ENCODE assay signal across 16 cellular contexts in the genomic region with DNA sequence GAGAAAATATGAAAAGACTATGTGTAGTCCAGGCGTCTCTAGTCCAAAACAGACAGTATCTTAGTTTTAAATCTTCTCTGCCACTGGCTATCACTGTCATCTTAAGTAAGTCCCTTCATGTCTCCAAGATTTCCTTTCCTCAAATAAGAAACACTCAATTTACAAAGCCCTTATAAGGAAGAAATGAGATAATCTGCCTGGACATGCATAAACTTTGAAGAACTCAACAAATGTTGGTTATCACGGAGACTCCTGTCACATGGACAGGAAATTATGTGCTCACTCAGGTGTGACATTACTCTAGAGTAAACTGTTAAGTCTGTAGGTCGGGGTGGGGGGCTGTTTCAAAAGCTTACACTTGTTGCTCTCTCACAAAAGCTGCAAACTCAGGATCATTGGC.
DNase-seq lines count a peak whose midpoint lies in the region; ATAC-seq and TF ChIP-seq lines count a peak whose summit lies in the region.
"Had no signal": no experiment of that assay in that cellular context is flagged by ENCODE, and none has a peak within 500 bp of the region (broad histone marks: within the 10 kb centered on the region; RNA-seq: fewer than 3 reads in every experiment).

No MANE protein-coding gene starts in this region.

- H3K79me2 ChIP-seq in mammary epithelial cell (ENCODE audit: insufficient read depth, low read length): no peaks in the 10 kb centered on the region

- H3K9ac ChIP-seq in mammary epithelial cell (ENCODE audit: insufficient read depth, low read length): no peak overlapping the region

- no peak overlapping the region for H3K27ac ChIP-seq in mammary epithelial cell (ENCODE audit: insufficient read depth, low read depth, low read length)
- no peak overlapping the region for H3K27ac ChIP-seq in breast epithelium
- H3K27ac ChIP-seq in gastroesophageal sphincter: no peak overlapping the region
- H3K27ac ChIP-seq: 22Rv1, A549, C4-2B had no signal

- in situ Hi-C loops in mammary epithelial cell (cut with MboI; ENCODE audit: low sequenced_read_pairs in 2 of 2): no loop called here

- no peak overlapping the region for H3K27ac Mint-ChIP-seq in activated naive CD4-positive, alpha-beta T cell treated with anti-CD3 and anti-CD28 coated beads, Interleukin-2, amount 50 U/mL, for 72 hours
- H3K27ac Mint-ChIP-seq: CD4-positive, alpha-beta T cell; H9; IgD-negative memory B cell had no signal

- TF ChIP-seq CTCF in mammary epithelial cell (conservative IDR thresholded peaks at IDR 0.05 in 1 of 2, IDR thresholded peaks at IDR 0.05 in 1 of 2; ENCODE audit: extremely low read depth in 1 of 2, insufficient read depth in 1 of 2, low read depth in 1 of 2, low read length in 2 of 2): no peak
- TF ChIP-seq CTCF in breast epithelium (IDR thresholded peaks at IDR 0.05): no peak
- TF ChIP-seq CTCF in gastroesophageal sphincter (IDR thresholded peaks at IDR 0.05): no peak

- H3K9me3 ChIP-seq in mammary epithelial cell (replicated peaks; ENCODE audit: insufficient read depth, low read length) (no peaks in the 10 kb centered on the region), breast epithelium (no peaks in the 10 kb centered on the region), gastroesophageal sphincter (no peaks in the 10 kb centered on the region)
- H3K9me3 ChIP-seq: A549, Caco-2 had no signal

- H3K9me3 Mint-ChIP-seq in activated naive CD4-positive, alpha-beta T cell treated with anti-CD3 and anti-CD28 coated beads, Interleukin-2, amount 50 U/mL, for 72 hours: no peaks in the 10 kb centered on the region
- H3K9me3 Mint-ChIP-seq: CD4-positive, alpha-beta T cell; H9; IgD-negative memory B cell had no signal

- ATAC-seq in activated naive CD4-positive, alpha-beta T cell treated with anti-CD3 and anti-CD28 coated beads, Interleukin-2, amount 50 U/mL, for 72 hours: no peak
- no peak for ATAC-seq in GM19467 (IDR thresholded peaks at IDR 0.05; ENCODE audit: unreplicated experiment)
- no peak for ATAC-seq in gastroesophageal sphincter
- ATAC-seq: A549, HepG2 had no signal

- intact Hi-C loops in mammary epithelial cell (cut with micrococcal nuclease) (no loop called here), breast epithelium (cut with DNase I; ENCODE audit: low total_unique reads) (no loop called here)

- no peaks in the 10 kb centered on the region for H3K36me3 ChIP-seq in mammary epithelial cell (ENCODE audit: insufficient read depth, low read length)
- H3K36me3 ChIP-seq in breast epithelium: no peaks in the 10 kb centered on the region
- H3K36me3 ChIP-seq in gastroesophageal sphincter: no peaks in the 10 kb centered on the region

- H3K4me1 ChIP-seq in mammary epithelial cell (ENCODE audit: insufficient read depth, low read length) (no peaks in the 10 kb centered on the region), breast epithelium (no peaks in the 10 kb centered on the region), gastroesophageal sphincter (peaks cover 0 to 10% (median 0%) of the 10 kb centered on the region in 3 donors)
- H3K4me1 ChIP-seq: A549, Caco-2 had no signal

- H4K20me1 ChIP-seq in mammary epithelial cell (ENCODE audit: insufficient read depth, low read length): no peaks in the 10 kb centered on the region

- no TSS peak for BruUV-seq in mammary epithelial cell (replicated peaks; lab: Mats Ljungman, UMichigan)

- no peak for DNase-seq in mammary epithelial cell
- no peak for DNase-seq in breast epithelium (ENCODE audit: low spot score in 2 of 2)
- DNase-seq in left kidney (ENCODE audit: low read depth, low spot score): peak; percentile 30
- DNase-seq in renal cortical epithelial cell (ENCODE audit: low read depth): peak; percentile 26
- no peak for DNase-seq in activated naive CD4-positive, alpha-beta T cell treated with anti-CD3 and anti-CD28 coated beads, Interleukin-2, amount 50 U/mL, for 72 hours (ENCODE audit: low spot score in 2 of 2)
- DNase-seq: AML-193; Caco-2; CD4-positive, alpha-beta T cell; H9 had no signal

- H3K27me3 ChIP-seq in mammary epithelial cell (ENCODE audit: insufficient read depth, low read length) (no peaks in the 10 kb centered on the region), breast epithelium (no peaks in the 10 kb centered on the region), gastroesophageal sphincter (no peaks in the 10 kb centered on the region)

- CTCF ChIA-PET in mammary epithelial cell (lab: Charles Lee; ENCODE audit: low non-redundant PET): no interaction called here

- dilution Hi-C loops in mammary epithelial cell (cut with HindIII; ENCODE audit: low sequenced_read_pairs): no loop called here

- TF ChIP-seq POLR2A in breast epithelium (IDR thresholded peaks at IDR 0.05) (no peak), gastroesophageal sphincter (IDR thresholded peaks at IDR 0.05) (no peak)

- WGBS in mammary epithelial cell (ENCODE audit: low coverage, missing lambda C conversion rate): 15% methylated on average over 3 of the region's 3 CpGs
- WGBS in gastroesophageal sphincter (ENCODE audit: low coverage in 1 of 2), 2 donors: 84 to 86% methylated on average over 3 of the region's 3 CpGs

- no peaks in the 10 kb centered on the region for H3K36me3 Mint-ChIP-seq in activated naive CD4-positive, alpha-beta T cell treated with anti-CD3 and anti-CD28 coated beads, Interleukin-2, amount 50 U/mL, for 72 hours

- TF ChIP-seq EP300 in gastroesophageal sphincter (IDR thresholded peaks at IDR 0.05): no peak

- H3K4me2 ChIP-seq in mammary epithelial cell (ENCODE audit: insufficient read depth, low read depth, low read length): no peak overlapping the region
- H3K4me2 ChIP-seq: A549 had no signal

- H3K4me3 ChIP-seq in mammary epithelial cell (replicated peaks in 1 of 3; ENCODE audit: insufficient read depth in 1 of 3, low read depth in 2 of 3, low read length in 3 of 3): no peak overlapping the region
- H3K4me3 ChIP-seq in breast epithelium: no peak overlapping the region
- no peak overlapping the region for H3K4me3 ChIP-seq in gastroesophageal sphincter
- H3K4me3 ChIP-seq: A549 had no signal

- H2AFZ ChIP-seq in mammary epithelial cell (ENCODE audit: low read depth, low read length): peak overlapping the region; percentile 11

Comparison
In these comparisons a context has a peak if more than half of its experiments do, and no peak if none do; other contexts are left out.
1. DNase-seq: peak in left kidney (single experiment) and renal cortical epithelial cell (single experiment); none in mammary epithelial cell (single experiment), breast epithelium (0 of 2) and activated naive CD4-positive, alpha-beta T cell treated with anti-CD3 and anti-CD28 coated beads, Interleukin-2, amount 50 U/mL, for 72 hours (0 of 2).